ENCODE assay signal across 1 cellular context in genomic region chr2:237858294-237859081, GRCh38.
TF ChIP-seq lines count a peak whose summit lies in the region.

No MANE protein-coding gene starts in this region.

TF ChIP-seq in GM12878, 131 proteins besides CTCF, POLR2A, EP300 and RAD21 (continued from another document):
- no peak for TF ChIP-seq MEF2A (IDR thresholded peaks at IDR 0.05; ENCODE audit: insufficient read depth, low read depth, low read length)
- no peak for TF ChIP-seq HSF1 (IDR thresholded peaks at IDR 0.05; ENCODE audit: low read depth, low read length)
- no peak for TF ChIP-seq STAT3 (IDR thresholded peaks at IDR 0.05; ENCODE audit: low read depth, low read length)
- no peak for TF ChIP-seq PRDM15 (CRISPR knock-in tag; IDR thresholded peaks at IDR 0.05)
- TF ChIP-seq ZBTB11 (CRISPR knock-in tag; IDR thresholded peaks at IDR 0.05), result no peak
- no peak for TF ChIP-seq TCF12 (IDR thresholded peaks at IDR 0.05; ENCODE audit: low read depth, low read length)
- TF ChIP-seq RELB (IDR thresholded peaks at IDR 0.05; ENCODE audit: low read depth), result no peak
- TF ChIP-seq PAX5 (IDR thresholded peaks at IDR 0.05; ENCODE audit: borderline replicate concordance, low read depth, low read length), result no peak
- no peak for TF ChIP-seq GATAD2B (conservative IDR thresholded peaks at IDR 0.05; ENCODE audit: low read depth)
- no peak for TF ChIP-seq RCOR1 (conservative IDR thresholded peaks at IDR 0.05; ENCODE audit: low read depth, low read length)
- no peak for TF ChIP-seq FOXK2 (IDR thresholded peaks at IDR 0.05)
- TF ChIP-seq SMARCA5 (IDR thresholded peaks at IDR 0.05), result peak; percentile 64; the same call in 1 of the 2 replicates
- no peak for TF ChIP-seq POLR2AphosphoS2 (IDR thresholded peaks at IDR 0.05; ENCODE audit: low read depth, low read length)
- TF ChIP-seq MAX (IDR thresholded peaks at IDR 0.05; ENCODE audit: low read depth, low read length), result no peak
- TF ChIP-seq SKIL (IDR thresholded peaks at IDR 0.05; ENCODE audit: low read depth, poor library complexity, severe bottlenecking), result no peak
- no peak for TF ChIP-seq CUX1 (IDR thresholded peaks at IDR 0.05; ENCODE audit: insufficient replicate concordance, low read depth, low read length)
- TF ChIP-seq SIX5 (IDR thresholded peaks at IDR 0.05; ENCODE audit: low read depth, low read length, severe bottlenecking), result no peak
- no peak for TF ChIP-seq MEF2B (IDR thresholded peaks at IDR 0.05; ENCODE audit: partially characterized antibody, poor library complexity, severe bottlenecking)
- TF ChIP-seq NR2C1 (IDR thresholded peaks at IDR 0.05), result no peak
- TF ChIP-seq DPF2 (IDR thresholded peaks at IDR 0.05), result 0 out of 2 replicates have a peak, but pooled peaks have one; percentile 22
- no peak for TF ChIP-seq IRF5 (IDR thresholded peaks at IDR 0.05; ENCODE audit: borderline replicate concordance)
- peak; percentile 80 for TF ChIP-seq SMC3 (IDR thresholded peaks at IDR 0.05; ENCODE audit: borderline replicate concordance, low read length)
- peak; percentile 43; the same call in 1 of the 2 replicates for TF ChIP-seq YY1 (IDR thresholded peaks at IDR 0.05; ENCODE audit: low read depth, low read length)
- no peak for TF ChIP-seq TCF7 (IDR thresholded peaks at IDR 0.05; ENCODE audit: borderline replicate concordance)
- 0 out of 2 replicates have a peak, but pooled peaks have one; percentile 14 for TF ChIP-seq NR2F1 (conservative IDR thresholded peaks at IDR 0.05)
- TF ChIP-seq SUPT20H (IDR thresholded peaks at IDR 0.05; ENCODE audit: borderline replicate concordance, control insufficient read depth, low read depth, low read length), result no peak
- TF ChIP-seq IRF4 (IDR thresholded peaks at IDR 0.05; ENCODE audit: low read depth, low read length), result no peak
- TF ChIP-seq TBL1XR1 (IDR thresholded peaks at IDR 0.05; ENCODE audit: low read depth, low read length), result no peak
- no peak for TF ChIP-seq ZNF384 (IDR thresholded peaks at IDR 0.05; ENCODE audit: borderline replicate concordance, low read depth, low read length)
- no peak for TF ChIP-seq CBFB (IDR thresholded peaks at IDR 0.05; ENCODE audit: low read depth)
